8 cellular contexts compared by ENCODE assay signal in genomic region chr7:75842836-75843446, GRCh38. TPM values are rescaled to one million over a fixed set of nuclear protein-coding genes. Genes with fewer than 3 reads are reported as not detected.
DNase-seq lines count a peak whose midpoint lies in the region; ATAC-seq and TF ChIP-seq lines count a peak whose summit lies in the region.

No MANE protein-coding gene starts in this region.

- DNase-seq in EL, result peak; percentile 87
- DNase-seq in HT-29 (ENCODE audit: low spot score), result peak; percentile 49
- DNase-seq in right lobe of liver, result peak in 1 of 3 donors; percentile 25
- no peak for DNase-seq in suprapubic skin (ENCODE audit: low spot score in 2 of 2)
- DNase-seq in NCI-H2227 treated with DMSO at 0.1 percent for 48 hours (lab: John Stamatoyannopoulos, UW), result no peak
- DNase-seq in NCI-H128 (lab: John Stamatoyannopoulos, UW; ENCODE audit: unreplicated experiment), result no peak

- TF ChIP-seq POLR2A in right lobe of liver (IDR thresholded peaks at IDR 0.05) (no peak), suprapubic skin (IDR thresholded peaks at IDR 0.05) (no peak)

- peak overlapping the region; percentile 89 for H3K27ac Mint-ChIP-seq in activated T-helper 17 cell treated with anti-CD3 and anti-CD28 coated beads, Interleukin-2, amount 50 U/mL, for 72 hours

- no peaks in the 10 kb centered on the region for H3K36me3 Mint-ChIP-seq in activated T-helper 17 cell treated with anti-CD3 and anti-CD28 coated beads, Interleukin-2, amount 50 U/mL, for 72 hours (ENCODE audit: low read depth)

- H3K4me1 ChIP-seq in right lobe of liver (no peaks in the 10 kb centered on the region), suprapubic skin (peaks cover 15% of the 10 kb centered on the region)

- TF ChIP-seq CTCF in right lobe of liver (IDR thresholded peaks at IDR 0.05), result no peak
- no peak for TF ChIP-seq CTCF in suprapubic skin (IDR thresholded peaks at IDR 0.05)

- H3K36me3 ChIP-seq in right lobe of liver (no peaks in the 10 kb centered on the region), suprapubic skin (no peaks in the 10 kb centered on the region)

- H3K9me3 Mint-ChIP-seq in activated T-helper 17 cell treated with anti-CD3 and anti-CD28 coated beads, Interleukin-2, amount 50 U/mL, for 72 hours, result no peaks in the 10 kb centered on the region

- H3K4me3 ChIP-seq in right lobe of liver, result no peak overlapping the region
- no peak overlapping the region for H3K4me3 ChIP-seq in suprapubic skin

- intact Hi-C loops in right lobe of liver (cut with DNase I), result no loop called here

- H3K27me3 ChIP-seq in right lobe of liver (no peaks in the 10 kb centered on the region), suprapubic skin (no peaks in the 10 kb centered on the region)

- no peaks in the 10 kb centered on the region for H3K9me3 ChIP-seq in right lobe of liver
- no peaks in the 10 kb centered on the region for H3K9me3 ChIP-seq in suprapubic skin

- TF ChIP-seq EP300 in suprapubic skin (IDR thresholded peaks at IDR 0.05), result no peak

- H3K4me1 Mint-ChIP-seq in activated T-helper 17 cell treated with anti-CD3 and anti-CD28 coated beads, Interleukin-2, amount 50 U/mL, for 72 hours, result peaks cover 10% of the 10 kb centered on the region

- ATAC-seq in GM21390 (IDR thresholded peaks at IDR 0.05; ENCODE audit: unreplicated experiment) (peak; percentile 90), right lobe of liver (peak; percentile 56 to 81 (median 74))
- peak; percentile 95 for ATAC-seq in activated T-helper 17 cell treated with anti-CD3 and anti-CD28 coated beads, Interleukin-2, amount 50 U/mL, for 72 hours (replicated peaks)

- peak overlapping the region; percentile 84 for H3K4me3 Mint-ChIP-seq in activated T-helper 17 cell treated with anti-CD3 and anti-CD28 coated beads, Interleukin-2, amount 50 U/mL, for 72 hours

- H3K27ac ChIP-seq in right lobe of liver (peak overlapping the region in 2 of 3 donors; percentile 36 to 66), suprapubic skin (peak overlapping the region; percentile 23)

- H3K27me3 Mint-ChIP-seq in activated T-helper 17 cell treated with anti-CD3 and anti-CD28 coated beads, Interleukin-2, amount 50 U/mL, for 72 hours, result no peaks in the 10 kb centered on the region

- WGBS in right lobe of liver (ENCODE audit: insufficient coverage, low coverage, low lambda C conversion rate, missing lambda C conversion rate), result 53% methylated on average over 8 of the region's 8 CpGs
- 39% methylated on average over 8 of the region's 8 CpGs for WGBS in suprapubic skin

RNA-seq across cellular contexts. Expression of gene CCL24, which starts 29.3 kb away (rescaled TPM):
- not detected in 2 replicates for total RNA-seq in HT-29 (2014; rRNA removed; shearing (Covaris generic))
- not detected for total RNA-seq in activated T-helper 17 cell treated with anti-CD3 and anti-CD28 coated beads, Interleukin-2, amount 50 U/mL, for 72 hours
- total RNA-seq in right lobe of liver, result 1 to 10 TPM in 2 of 6 experiments, not detected in 4; 1.1 to 1.2 TPM
- total RNA-seq in suprapubic skin, result 1 to 10 TPM in 2 of 4 donors, not detected in 2; 2.6 to 2.7 TPM

RNA-seq across cellular contexts. Expression of gene RHBDD2, which starts 35.9 kb away (rescaled TPM):
- total RNA-seq in HT-29 (2014; rRNA removed; shearing (Covaris generic)), result 53.8 and 58.7 TPM in 2 replicates
- total RNA-seq in activated T-helper 17 cell treated with anti-CD3 and anti-CD28 coated beads, Interleukin-2, amount 50 U/mL, for 72 hours, result 10 to 100 TPM; 16.5 to 19.3 TPM
- 10 to 100 TPM; 24.4 to 56.1 (median 31.7) TPM for total RNA-seq in right lobe of liver
- 10 to 100 TPM; 28.3 to 63.1 (median 49.8) TPM for total RNA-seq in suprapubic skin

Comparison
In these comparisons a context has a peak if more than half of its experiments do, and no peak if none do; other contexts are left out.
1. DNase-seq: peak in EL (single experiment) and HT-29 (single experiment); none in suprapubic skin (0 of 2), NCI-H2227 treated with DMSO at 0.1 percent for 48 hours (single experiment) and NCI-H128 (single experiment).
2. Peak in every context shown above with its lines, with median percentiles within 50 percentile points of each other: ATAC-seq.